Comparison of ENCODE assay signal across 8 cellular contexts in genomic region chr15:78241017-78241416, GRCh38. TPM values are rescaled to one million over a fixed set of nuclear protein-coding genes. Genes with fewer than 3 reads are reported as not detected.
A peak's percentile ranks its signal among the peaks of the same experiment; 100 is the strongest.
DNase-seq lines count a peak whose midpoint lies in the region; ATAC-seq, FAIRE-seq and TF ChIP-seq lines count a peak whose summit lies in the region.

No MANE protein-coding gene starts in this region.

- no peak overlapping the region for H3K4me2 ChIP-seq in DOHH2 (ENCODE audit: low read length)
- H3K4me2 ChIP-seq in neuronal stem cell (ENCODE audit: insufficient read depth, low read length, poor library complexity, severe bottlenecking) = no peak overlapping the region

- H3K4me3 Mint-ChIP-seq in activated T-helper 1 cell treated with anti-CD3 and anti-CD28 coated beads, Interleukin-12 subunit alpha, Interleukin-12 subunit beta, Interleukin-2, Interleukin-4 antibody, amounts not matched to agents 30 ng/mL and 10 ng/mL and 1 ng/mL, durations not matched to agents 14 hours and 24 hours and 36 hours = no peak overlapping the region

- peaks cover 16% of the 10 kb centered on the region for H3K27me3 Mint-ChIP-seq in activated T-helper 1 cell treated with anti-CD3 and anti-CD28 coated beads, Interleukin-12 subunit alpha, Interleukin-12 subunit beta, Interleukin-2, Interleukin-4 antibody, amounts not matched to agents 30 ng/mL and 10 ng/mL and 1 ng/mL, durations not matched to agents 14 hours and 24 hours and 36 hours (ENCODE audit: insufficient read depth)

- TF ChIP-seq POLR2A in Peyer's patch (IDR thresholded peaks at IDR 0.05) = no peak
- TF ChIP-seq POLR2A in stomach (IDR thresholded peaks at IDR 0.05) = no peak

- intact Hi-C loops in activated T-helper 1 cell treated with anti-CD3 and anti-CD28 coated beads, Interleukin-12 subunit alpha, Interleukin-12 subunit beta, Interleukin-2, Interleukin-4 antibody, amounts not matched to agents 30 ng/mL and 10 ng/mL and 1 ng/mL, durations not matched to agents 14 hours and 24 hours and 36 hours (cut with micrococcal nuclease) = loop anchor here (1.0 to 2.0 kb wide), 6 partner anchors 46 to 331 kb away; partner anchors contain the start of gene CIB2
- intact Hi-C loops in stomach (cut with DNase I; ENCODE audit: low total_unique reads) = loop anchor here (5.0 kb wide), 1 partner anchor 129 kb away; no protein-coding TSS in a partner anchor

- no peak overlapping the region for H3K23ac ChIP-seq in neuronal stem cell (ENCODE audit: low read depth, low read length, poor library complexity)

- H3K79me1 ChIP-seq in neuronal stem cell (ENCODE audit: low read depth, low read length) = no peaks in the 10 kb centered on the region

- no peaks in the 10 kb centered on the region for H3K4me1 ChIP-seq in DOHH2 (ENCODE audit: control insufficient read depth, low read length)
- H3K4me1 ChIP-seq in Peyer's patch = peaks cover 0 to 27% (median 4%) of the 10 kb centered on the region in 4 donors
- H3K4me1 ChIP-seq in neuronal stem cell (ENCODE audit: control insufficient read depth in 2 of 2, insufficient read depth in 1 of 2, low read depth in 1 of 2, low read length in 2 of 2) = peaks cover 3 to 5% of the 10 kb centered on the region in 2 donors
- H3K4me1 ChIP-seq in stomach = peaks cover 0 to 20% (median 14%) of the 10 kb centered on the region in 4 donors

- H2BK120ac ChIP-seq in neuronal stem cell (ENCODE audit: low read depth, low read length) = no peak overlapping the region

- H3K36me3 ChIP-seq in DOHH2 (ENCODE audit: control insufficient read depth, low read length) (no peaks in the 10 kb centered on the region), Peyer's patch (no peaks in the 10 kb centered on the region), neuronal stem cell (replicated peaks in 1 of 2; ENCODE audit: control insufficient read depth in 2 of 2, insufficient read depth in 2 of 2, low read length in 2 of 2) (no peaks in the 10 kb centered on the region), stomach (no peaks in the 10 kb centered on the region)

- H3K27ac Mint-ChIP-seq in activated T-helper 1 cell treated with anti-CD3 and anti-CD28 coated beads, Interleukin-12 subunit alpha, Interleukin-12 subunit beta, Interleukin-2, Interleukin-4 antibody, amounts not matched to agents 30 ng/mL and 10 ng/mL and 1 ng/mL, durations not matched to agents 14 hours and 24 hours and 36 hours = no peak overlapping the region

- no peak overlapping the region for H2BK12ac ChIP-seq in neuronal stem cell (ENCODE audit: low read length)

- H3K4me1 Mint-ChIP-seq in activated T-helper 1 cell treated with anti-CD3 and anti-CD28 coated beads, Interleukin-12 subunit alpha, Interleukin-12 subunit beta, Interleukin-2, Interleukin-4 antibody, amounts not matched to agents 30 ng/mL and 10 ng/mL and 1 ng/mL, durations not matched to agents 14 hours and 24 hours and 36 hours (ENCODE audit: low read depth) = no peaks in the 10 kb centered on the region

- no peak for FAIRE-seq in HTR-8/SVneo (lab: Jason Lieb, UNC)

- peak overlapping the region; percentile 20 for H3K18ac ChIP-seq in neuronal stem cell (ENCODE audit: low read length)

- no peaks in the 10 kb centered on the region for H3K9me3 Mint-ChIP-seq in activated T-helper 1 cell treated with anti-CD3 and anti-CD28 coated beads, Interleukin-12 subunit alpha, Interleukin-12 subunit beta, Interleukin-2, Interleukin-4 antibody, amounts not matched to agents 30 ng/mL and 10 ng/mL and 1 ng/mL, durations not matched to agents 14 hours and 24 hours and 36 hours

- no peak overlapping the region for H4K91ac ChIP-seq in neuronal stem cell (ENCODE audit: low read depth, low read length, poor library complexity)

- no peak overlapping the region for H2AK5ac ChIP-seq in neuronal stem cell (ENCODE audit: low read depth, low read length)

- no peaks in the 10 kb centered on the region for H3K79me2 ChIP-seq in DOHH2 (ENCODE audit: control insufficient read depth, low read length)

- H3K9me3 ChIP-seq in DOHH2 (ENCODE audit: control insufficient read depth, insufficient read depth, low read length) (no peaks in the 10 kb centered on the region), Peyer's patch (no peaks in the 10 kb centered on the region), neuronal stem cell (replicated peaks in 1 of 2; ENCODE audit: control insufficient read depth in 2 of 2, insufficient read depth in 1 of 2, low read depth in 1 of 2, low read length in 2 of 2) (no peaks in the 10 kb centered on the region), stomach (no peaks in the 10 kb centered on the region)

- no peak overlapping the region for H2BK5ac ChIP-seq in neuronal stem cell (ENCODE audit: low read length)

- no peaks in the 10 kb centered on the region for H3K9me2 ChIP-seq in DOHH2 (replicated peaks; ENCODE audit: control insufficient read depth, low read length)

- H3K14ac ChIP-seq in neuronal stem cell (ENCODE audit: low read length) = no peak overlapping the region

- no peak overlapping the region for H3K4ac ChIP-seq in neuronal stem cell (ENCODE audit: low read length)

- H3K4me3 ChIP-seq in DOHH2 (ENCODE audit: low read length) (no peak overlapping the region), Peyer's patch (no peak overlapping the region), fibroblast of the aortic adventitia (ENCODE audit: low read depth, low read length) (no peak overlapping the region), neuronal stem cell (ENCODE audit: low read length in 2 of 2) (peak overlapping the region in 1 of 2 donors; percentile 32), stomach (no peak overlapping the region)

- no peak for ATAC-seq in HG03025 (IDR thresholded peaks at IDR 0.05; ENCODE audit: low FRiP score, unreplicated experiment)

- H2AFZ ChIP-seq in neuronal stem cell (ENCODE audit: low read length) = peak overlapping the region; percentile 91

- H4K8ac ChIP-seq in neuronal stem cell (ENCODE audit: low read depth, low read length) = no peak overlapping the region

- TF ChIP-seq EP300 in stomach (IDR thresholded peaks at IDR 0.05) = no peak

- no peak overlapping the region for H3K27ac ChIP-seq in DOHH2 (ENCODE audit: low read depth, low read length)
- H3K27ac ChIP-seq in Peyer's patch = no peak overlapping the region
- no peak overlapping the region for H3K27ac ChIP-seq in neuronal stem cell (replicated peaks; ENCODE audit: low read length)
- no peak overlapping the region for H3K27ac ChIP-seq in stomach

- TF ChIP-seq CTCF in DOHH2 (IDR thresholded peaks at IDR 0.05; ENCODE audit: low read depth, low read length, poor library complexity, severe bottlenecking) (peak; percentile 80), Peyer's patch (IDR thresholded peaks at IDR 0.05) (peak; percentile 72 to 89 (median 84)), fibroblast of the aortic adventitia (IDR thresholded peaks at IDR 0.05; ENCODE audit: insufficient read depth, low read length) (peak; percentile 88), stomach (IDR thresholded peaks at IDR 0.05) (peak in 5 of 7 experiments; percentile 70 to 92 (median 83))

- no peaks in the 10 kb centered on the region for H3K36me3 Mint-ChIP-seq in activated T-helper 1 cell treated with anti-CD3 and anti-CD28 coated beads, Interleukin-12 subunit alpha, Interleukin-12 subunit beta, Interleukin-2, Interleukin-4 antibody, amounts not matched to agents 30 ng/mL and 10 ng/mL and 1 ng/mL, durations not matched to agents 14 hours and 24 hours and 36 hours (ENCODE audit: low read depth)

- H3K27me3 ChIP-seq in DOHH2 (ENCODE audit: control insufficient read depth, low read length) = peaks cover 11% of the 10 kb centered on the region
- no peaks in the 10 kb centered on the region for H3K27me3 ChIP-seq in Peyer's patch
- H3K27me3 ChIP-seq in neuronal stem cell (ENCODE audit: control insufficient read depth in 3 of 3, insufficient read depth in 3 of 3, low read depth in 1 of 3, low read length in 3 of 3) = no peaks in the 10 kb centered on the region
- peaks cover 0 to 6% (median 0%) of the 10 kb centered on the region in 3 donors for H3K27me3 ChIP-seq in stomach

- no peaks in the 10 kb centered on the region for H3F3A ChIP-seq in DOHH2 (ENCODE audit: control insufficient read depth, insufficient read depth)

- DNase-seq in HTR-8/SVneo (ENCODE audit: insufficient read length, low spot score) (peak; percentile 93), Peyer's patch (peak; percentile 75 to 94 (median 93)), fibroblast of the aortic adventitia (ENCODE audit: low read depth) (peak; percentile 74), neuronal stem cell (ENCODE audit: low spot score) (peak; percentile 67), stomach (peak; percentile 91)
- DNase-seq in activated T-helper 1 cell treated with anti-CD3 and anti-CD28 coated beads, Interleukin-12 subunit alpha, Interleukin-12 subunit beta, Interleukin-2, Interleukin-4 antibody, amounts not matched to agents 30 ng/mL and 10 ng/mL and 1 ng/mL, durations not matched to agents 14 hours and 24 hours and 36 hours (ENCODE audit: low spot score) = peak; percentile 70

- WGBS in neuronal stem cell (ENCODE audit: extremely low coverage in 2 of 2, insufficient read length in 2 of 2, insufficient replicate concordance in 1 of 2), 2 donors = no CpG with 5 or more reads among the region's 12 CpGs
- WGBS in stomach, 5 donors = 9 to 12% (median 10%) methylated on average over 9 to 12 of the region's 12 CpGs

- no peak overlapping the region for H3K9ac ChIP-seq in neuronal stem cell (ENCODE audit: low read depth, low read length, poor library complexity)

- no peaks in the 10 kb centered on the region for H4K20me1 ChIP-seq in DOHH2 (ENCODE audit: control insufficient read depth, insufficient read depth, low read depth, low read length)

- no peak overlapping the region for H2BK15ac ChIP-seq in neuronal stem cell (ENCODE audit: low read length)

RNA-seq across cellular contexts. Expression of gene ACSBG1, which starts 6.7 kb away (rescaled TPM):
- total RNA-seq in Peyer's patch (not detected), fibroblast of the aortic adventitia (ENCODE audit: low replicate concordance) (under 0.01 TPM in 1 of 2 replicates, not detected in the other), stomach (1 to 10 TPM in 1 of 5 donors, under 1 TPM in 1, not detected in 3; under 0.01 to 1.5 TPM)
- 0.15 and 0.52 TPM in 2 replicates for total RNA-seq in activated T-helper 1 cell treated with anti-CD3 and anti-CD28 coated beads, Interleukin-12 subunit alpha, Interleukin-12 subunit beta, Interleukin-2, Interleukin-4 antibody, amounts not matched to agents 30 ng/mL and 10 ng/mL and 1 ng/mL, durations not matched to agents 14 hours and 24 hours and 36 hours
- 0.57 TPM for polyA plus RNA-seq in neuronal stem cell (2013, experiment 1 of 2)
- 0.93 TPM for polyA plus RNA-seq in neuronal stem cell (2013, experiment 2 of 2)
- under 1 TPM; 0.12 to 0.30 (median 0.15) TPM for polyA plus RNA-seq in stomach

RNA-seq across cellular contexts. Expression of gene DNAJA4, which starts 23.3 kb away (rescaled TPM):
- total RNA-seq in Peyer's patch (10 to 100 TPM; 25.6 to 48.9 (median 33.5) TPM), fibroblast of the aortic adventitia (ENCODE audit: low replicate concordance) (0.65 and 2.3 TPM in 2 replicates), stomach (10 to 100 TPM in 4 of 5 donors, not detected in 1; 30.3 to 53.6 (median 37.9) TPM)
- total RNA-seq in activated T-helper 1 cell treated with anti-CD3 and anti-CD28 coated beads, Interleukin-12 subunit alpha, Interleukin-12 subunit beta, Interleukin-2, Interleukin-4 antibody, amounts not matched to agents 30 ng/mL and 10 ng/mL and 1 ng/mL, durations not matched to agents 14 hours and 24 hours and 36 hours = 68.4 and 70.8 TPM in 2 replicates
- polyA plus RNA-seq in neuronal stem cell (2013, experiment 1 of 2) = 0.08 TPM
- 0.06 TPM for polyA plus RNA-seq in neuronal stem cell (2013, experiment 2 of 2)
- polyA plus RNA-seq in stomach = 10 to 100 TPM; 11.4 to 12.9 (median 12.8) TPM

RNA-seq across cellular contexts. Expression of gene SKIC8, which starts 58.4 kb away (rescaled TPM):
- total RNA-seq in Peyer's patch = 10 to 100 TPM; 23.7 to 46.2 (median 43.7) TPM
- total RNA-seq in activated T-helper 1 cell treated with anti-CD3 and anti-CD28 coated beads, Interleukin-12 subunit alpha, Interleukin-12 subunit beta, Interleukin-2, Interleukin-4 antibody, amounts not matched to agents 30 ng/mL and 10 ng/mL and 1 ng/mL, durations not matched to agents 14 hours and 24 hours and 36 hours = 54.3 and 57.3 TPM in 2 replicates
- total RNA-seq in fibroblast of the aortic adventitia (ENCODE audit: low replicate concordance) = 56.7 and 62.1 TPM in 2 replicates
- 34.0 TPM for polyA plus RNA-seq in neuronal stem cell (2013, experiment 1 of 2)
- polyA plus RNA-seq in neuronal stem cell (2013, experiment 2 of 2) = 34.5 TPM
- total RNA-seq in stomach = 100 to 1,000 TPM in 1 of 5 donors, 10 to 100 TPM in 4; 22.2 to 119 (median 58.4) TPM
- 10 to 100 TPM; 40.3 to 60.2 (median 49.3) TPM for polyA plus RNA-seq in stomach
